In genomic region chr19:50797429-50798115, GRCh38 we compare ENCODE assay signal across 2 cellular contexts.
TF ChIP-seq lines count a peak whose summit lies in the region.

No MANE protein-coding gene starts in this region.

TF ChIP-seq in HepG2, 621 proteins besides CTCF, POLR2A, EP300 and RAD21 (continues in another document):
- TF ChIP-seq NONO (IDR thresholded peaks at IDR 0.05) (no peak), NONO (CRISPR knock-in tag; conservative IDR thresholded peaks at IDR 0.05) (0 out of 2 replicates have a peak, but pooled peaks have one; percentile 22), NR2F2 (IDR thresholded peaks at IDR 0.05; ENCODE audit: borderline replicate concordance, low read depth) (no peak), HHEX (CRISPR knock-in tag; IDR thresholded peaks at IDR 0.05) (no peak), ZBTB37 (CRISPR knock-in tag; IDR thresholded peaks at IDR 0.05) (no peak), CHD2 (IDR thresholded peaks at IDR 0.05; ENCODE audit: low read depth, low read length) (no peak), TIGD3 (CRISPR knock-in tag; IDR thresholded peaks at IDR 0.05; ENCODE audit: borderline replicate concordance) (no peak), REXO4 (CRISPR knock-in tag; IDR thresholded peaks at IDR 0.05; ENCODE audit: borderline replicate concordance) (no peak), ZNF597 (CRISPR knock-in tag; IDR thresholded peaks at IDR 0.05) (no peak), RBFOX2 (IDR thresholded peaks at IDR 0.05; ENCODE audit: low read depth, low read length) (peak; percentile 23; the same call in 1 of the 2 replicates), FIP1L1 (IDR thresholded peaks at IDR 0.05; ENCODE audit: borderline replicate concordance, insufficient read depth, low read depth, low read length) (no peak), HOMEZ (CRISPR knock-in tag; IDR thresholded peaks at IDR 0.05; ENCODE audit: low read depth) (no peak), TCF7L2 (IDR thresholded peaks at IDR 0.05; ENCODE audit: low read depth, low read length) (no peak), ZNF792 (CRISPR knock-in tag; IDR thresholded peaks at IDR 0.05) (no peak), TBX2 (CRISPR knock-in tag; IDR thresholded peaks at IDR 0.05; ENCODE audit: borderline replicate concordance) (no peak), ZBTB1 (CRISPR knock-in tag; IDR thresholded peaks at IDR 0.05; ENCODE audit: borderline replicate concordance) (no peak), POLR2AphosphoS5 (IDR thresholded peaks at IDR 0.05; ENCODE audit: low read depth, low read length) (0 out of 2 replicates have a peak, but pooled peaks have one; percentile 30), LCORL (IDR thresholded peaks at IDR 0.05) (no peak), LCORL (CRISPR knock-in tag; IDR thresholded peaks at IDR 0.05) (no peak), ZC3H13 (CRISPR knock-in tag; IDR thresholded peaks at IDR 0.05) (peak; percentile 68; the same call in 1 of the 2 replicates), ZNF276 (CRISPR knock-in tag; IDR thresholded peaks at IDR 0.05; ENCODE audit: low read depth) (no peak), FOXC1 (CRISPR knock-in tag; IDR thresholded peaks at IDR 0.05; ENCODE audit: borderline replicate concordance) (no peak), ZNF703 (CRISPR knock-in tag; IDR thresholded peaks at IDR 0.05; ENCODE audit: borderline replicate concordance) (no peak), SP4 (CRISPR knock-in tag; IDR thresholded peaks at IDR 0.05) (no peak), ZNF674 (CRISPR knock-in tag; IDR thresholded peaks at IDR 0.05; ENCODE audit: low read depth) (no peak), KDM4B (CRISPR knock-in tag; IDR thresholded peaks at IDR 0.05) (no peak)

TF ChIP-seq in GM23338, 12 proteins besides CTCF, POLR2A, EP300 and RAD21:
- no peak for TF ChIP-seq EZH2 (IDR thresholded peaks at IDR 0.05; ENCODE audit: low read depth, unreplicated experiment)
- TF ChIP-seq JUNB (IDR thresholded peaks at IDR 0.05; ENCODE audit: unreplicated experiment) = no peak
- no peak for TF ChIP-seq EZH2phosphoT487 (IDR thresholded peaks at IDR 0.05; ENCODE audit: unreplicated experiment)
- TF ChIP-seq POLR2AphosphoS5 (IDR thresholded peaks at IDR 0.05; ENCODE audit: low read depth) = peak; percentile 20; the same call in 1 of the 2 replicates
- no peak for TF ChIP-seq CREB1 (CRISPR knock-in tag; IDR thresholded peaks at IDR 0.05; ENCODE audit: low read depth)
